2 cellular contexts compared by ENCODE assay signal in the genomic region with DNA sequence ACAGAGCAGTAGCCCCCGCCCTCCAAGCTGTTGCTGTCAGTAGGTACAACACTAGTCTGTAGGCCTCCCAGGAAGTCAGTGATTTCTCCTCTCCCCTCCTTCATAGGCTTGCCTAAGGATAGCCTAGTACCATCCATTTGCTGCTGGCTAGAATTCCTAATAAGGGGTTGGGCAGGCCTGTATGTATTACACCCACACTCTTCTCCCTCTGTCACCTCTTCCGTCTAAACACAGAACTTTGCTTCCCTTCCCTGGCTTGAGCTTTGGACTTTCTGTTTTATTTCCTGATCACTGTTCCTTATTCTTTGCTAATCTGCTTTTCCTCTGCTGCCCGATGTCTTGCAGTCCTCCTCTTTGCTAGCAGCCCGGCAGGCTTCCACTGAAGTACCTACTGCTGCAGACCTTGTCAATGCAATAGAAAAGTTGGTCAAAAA.
TF ChIP-seq lines count a peak whose summit lies in the region.

No MANE protein-coding gene starts in this region.

TF ChIP-seq in H1, 55 proteins besides CTCF, POLR2A, EP300 and RAD21:
- no peak for TF ChIP-seq RNF2 (IDR thresholded peaks at IDR 0.05; ENCODE audit: borderline replicate concordance, low read depth, low read length, missing control alignments, poor library complexity, severe bottlenecking)
- no peak for TF ChIP-seq POLR2AphosphoS5 (IDR thresholded peaks at IDR 0.05; ENCODE audit: low read depth, low read length)

TF ChIP-seq in SK-N-SH, 30 proteins besides CTCF, POLR2A, EP300 and RAD21:
- TF ChIP-seq RXRA (IDR thresholded peaks at IDR 0.05; ENCODE audit: borderline replicate concordance, low read depth): no peak
- no peak for TF ChIP-seq FOXM1 (IDR thresholded peaks at IDR 0.05; ENCODE audit: low read depth)
- TF ChIP-seq GABPA (IDR thresholded peaks at IDR 0.05; ENCODE audit: low read depth): no peak
- TF ChIP-seq, protein P1, sequence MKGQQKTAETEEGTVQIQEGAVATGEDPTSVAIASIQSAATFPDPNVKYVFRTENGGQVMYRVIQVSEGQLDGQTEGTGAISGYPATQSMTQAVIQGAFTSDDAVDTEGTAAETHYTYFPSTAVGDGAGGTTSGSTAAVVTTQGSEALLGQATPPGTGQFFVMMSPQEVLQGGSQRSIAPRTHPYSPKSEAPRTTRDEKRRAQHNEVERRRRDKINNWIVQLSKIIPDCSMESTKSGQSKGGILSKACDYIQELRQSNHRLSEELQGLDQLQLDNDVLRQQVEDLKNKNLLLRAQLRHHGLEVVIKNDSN (IDR thresholded peaks at IDR 0.05; ENCODE audit: borderline replicate concordance, low read depth): no peak
- TF ChIP-seq SIN3A (IDR thresholded peaks at IDR 0.05; ENCODE audit: borderline replicate concordance, low read depth, low read length): no peak
- TF ChIP-seq, protein P2, sequence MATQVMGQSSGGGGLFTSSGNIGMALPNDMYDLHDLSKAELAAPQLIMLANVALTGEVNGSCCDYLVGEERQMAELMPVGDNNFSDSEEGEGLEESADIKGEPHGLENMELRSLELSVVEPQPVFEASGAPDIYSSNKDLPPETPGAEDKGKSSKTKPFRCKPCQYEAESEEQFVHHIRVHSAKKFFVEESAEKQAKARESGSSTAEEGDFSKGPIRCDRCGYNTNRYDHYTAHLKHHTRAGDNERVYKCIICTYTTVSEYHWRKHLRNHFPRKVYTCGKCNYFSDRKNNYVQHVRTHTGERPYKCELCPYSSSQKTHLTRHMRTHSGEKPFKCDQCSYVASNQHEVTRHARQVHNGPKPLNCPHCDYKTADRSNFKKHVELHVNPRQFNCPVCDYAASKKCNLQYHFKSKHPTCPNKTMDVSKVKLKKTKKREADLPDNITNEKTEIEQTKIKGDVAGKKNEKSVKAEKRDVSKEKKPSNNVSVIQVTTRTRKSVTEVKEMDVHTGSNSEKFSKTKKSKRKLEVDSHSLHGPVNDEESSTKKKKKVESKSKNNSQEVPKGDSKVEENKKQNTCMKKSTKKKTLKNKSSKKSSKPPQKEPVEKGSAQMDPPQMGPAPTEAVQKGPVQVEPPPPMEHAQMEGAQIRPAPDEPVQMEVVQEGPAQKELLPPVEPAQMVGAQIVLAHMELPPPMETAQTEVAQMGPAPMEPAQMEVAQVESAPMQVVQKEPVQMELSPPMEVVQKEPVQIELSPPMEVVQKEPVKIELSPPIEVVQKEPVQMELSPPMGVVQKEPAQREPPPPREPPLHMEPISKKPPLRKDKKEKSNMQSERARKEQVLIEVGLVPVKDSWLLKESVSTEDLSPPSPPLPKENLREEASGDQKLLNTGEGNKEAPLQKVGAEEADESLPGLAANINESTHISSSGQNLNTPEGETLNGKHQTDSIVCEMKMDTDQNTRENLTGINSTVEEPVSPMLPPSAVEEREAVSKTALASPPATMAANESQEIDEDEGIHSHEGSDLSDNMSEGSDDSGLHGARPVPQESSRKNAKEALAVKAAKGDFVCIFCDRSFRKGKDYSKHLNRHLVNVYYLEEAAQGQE (IDR thresholded peaks at IDR 0.05; ENCODE audit: low read depth, low read length): no peak
- TF ChIP-seq SMC3 (IDR thresholded peaks at IDR 0.05; ENCODE audit: low read depth, low read length): no peak
- TF ChIP-seq, protein P3, sequence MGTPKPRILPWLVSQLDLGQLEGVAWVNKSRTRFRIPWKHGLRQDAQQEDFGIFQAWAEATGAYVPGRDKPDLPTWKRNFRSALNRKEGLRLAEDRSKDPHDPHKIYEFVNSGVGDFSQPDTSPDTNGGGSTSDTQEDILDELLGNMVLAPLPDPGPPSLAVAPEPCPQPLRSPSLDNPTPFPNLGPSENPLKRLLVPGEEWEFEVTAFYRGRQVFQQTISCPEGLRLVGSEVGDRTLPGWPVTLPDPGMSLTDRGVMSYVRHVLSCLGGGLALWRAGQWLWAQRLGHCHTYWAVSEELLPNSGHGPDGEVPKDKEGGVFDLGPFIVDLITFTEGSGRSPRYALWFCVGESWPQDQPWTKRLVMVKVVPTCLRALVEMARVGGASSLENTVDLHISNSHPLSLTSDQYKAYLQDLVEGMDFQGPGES (IDR thresholded peaks at IDR 0.05; ENCODE audit: low read depth, low read length): no peak
- TF ChIP-seq, protein P4, sequence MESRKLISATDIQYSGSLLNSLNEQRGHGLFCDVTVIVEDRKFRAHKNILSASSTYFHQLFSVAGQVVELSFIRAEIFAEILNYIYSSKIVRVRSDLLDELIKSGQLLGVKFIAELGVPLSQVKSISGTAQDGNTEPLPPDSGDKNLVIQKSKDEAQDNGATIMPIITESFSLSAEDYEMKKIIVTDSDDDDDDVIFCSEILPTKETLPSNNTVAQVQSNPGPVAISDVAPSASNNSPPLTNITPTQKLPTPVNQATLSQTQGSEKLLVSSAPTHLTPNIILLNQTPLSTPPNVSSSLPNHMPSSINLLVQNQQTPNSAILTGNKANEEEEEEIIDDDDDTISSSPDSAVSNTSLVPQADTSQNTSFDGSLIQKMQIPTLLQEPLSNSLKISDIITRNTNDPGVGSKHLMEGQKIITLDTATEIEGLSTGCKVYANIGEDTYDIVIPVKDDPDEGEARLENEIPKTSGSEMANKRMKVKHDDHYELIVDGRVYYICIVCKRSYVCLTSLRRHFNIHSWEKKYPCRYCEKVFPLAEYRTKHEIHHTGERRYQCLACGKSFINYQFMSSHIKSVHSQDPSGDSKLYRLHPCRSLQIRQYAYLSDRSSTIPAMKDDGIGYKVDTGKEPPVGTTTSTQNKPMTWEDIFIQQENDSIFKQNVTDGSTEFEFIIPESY (IDR thresholded peaks at IDR 0.05; ENCODE audit: borderline replicate concordance, low read depth): no peak
- no peak for TF ChIP-seq TAF1 (IDR thresholded peaks at IDR 0.05; ENCODE audit: borderline replicate concordance, low read depth, low read length)
- TF ChIP-seq, protein P5, sequence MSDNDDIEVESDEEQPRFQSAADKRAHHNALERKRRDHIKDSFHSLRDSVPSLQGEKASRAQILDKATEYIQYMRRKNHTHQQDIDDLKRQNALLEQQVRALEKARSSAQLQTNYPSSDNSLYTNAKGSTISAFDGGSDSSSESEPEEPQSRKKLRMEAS (IDR thresholded peaks at IDR 0.05; ENCODE audit: low read depth): no peak
